Comparison of ENCODE assay signal across 10 cellular contexts in genomic region chr20:50029697-50030428, GRCh38. TPM values are rescaled to one million over a fixed set of nuclear protein-coding genes. Genes with fewer than 3 reads are reported as not detected.
DNase-seq lines count a peak whose midpoint lies in the region; ATAC-seq, FAIRE-seq and TF ChIP-seq lines count a peak whose summit lies in the region.
"Had no signal": no experiment of that assay in that cellular context is flagged by ENCODE, and none has a peak within 500 bp of the region (broad histone marks: within the 10 kb centered on the region; RNA-seq: fewer than 3 reads in every experiment).

No MANE protein-coding gene starts in this region.

- H3K9me3 ChIP-seq in adipocyte (ENCODE audit: control insufficient read depth, low read length): no peaks in the 10 kb centered on the region
- H3K9me3 ChIP-seq in left ventricle myocardium inferior (replicated peaks): no peaks in the 10 kb centered on the region
- H3K9me3 ChIP-seq in skeletal muscle tissue (ENCODE audit: control insufficient read depth in 3 of 3, low read length in 3 of 3): no peaks in the 10 kb centered on the region

- intact Hi-C loops in left ventricle myocardium inferior (cut with micrococcal nuclease): no loop called here

- no peak for TF ChIP-seq CTCF in left ventricle myocardium inferior (IDR thresholded peaks at IDR 0.05; ENCODE audit: borderline replicate concordance)

- TF ChIP-seq POLR2A in H54 (IDR thresholded peaks at IDR 0.05; ENCODE audit: low read depth, low read length): no peak; the same call in 1 of the 2 replicates

- peak overlapping the region; percentile 52 for H3K9ac ChIP-seq in adipocyte (ENCODE audit: low read length)
- H3K9ac ChIP-seq in skeletal muscle tissue (ENCODE audit: low read depth in 1 of 3, low read length in 3 of 3): peak overlapping the region; percentile 16 to 61 (median 50)

- H3K27me3 ChIP-seq in adipocyte (replicated peaks; ENCODE audit: control insufficient read depth, insufficient read depth, low read length) (no peaks in the 10 kb centered on the region), left ventricle myocardium inferior (ENCODE audit: low read depth) (no peaks in the 10 kb centered on the region), skeletal muscle tissue (ENCODE audit: control insufficient read depth in 3 of 3, insufficient read depth in 3 of 3, low read length in 3 of 3) (no peaks in the 10 kb centered on the region)

- peak overlapping the region; percentile 38 for H3K4me3 ChIP-seq in adipocyte (ENCODE audit: low read length)
- no peak overlapping the region for H3K4me3 ChIP-seq in left ventricle myocardium inferior
- peak overlapping the region in 2 of 3 donors; percentile 13 to 17 for H3K4me3 ChIP-seq in skeletal muscle tissue (ENCODE audit: low read length in 3 of 3)

- DNase-seq in H54 (ENCODE audit: insufficient read length, low spot score) (peak; percentile 88), adipocyte (ENCODE audit: low read depth) (peak; percentile 84), left ventricle myocardium inferior (no peak), DMS153 (lab: John Stamatoyannopoulos, UW) (no peak)
- DNase-seq: NCI-H2029 had no signal

- H3K4me1 ChIP-seq in adipocyte (ENCODE audit: control insufficient read depth, insufficient read depth, low read length) (peaks cover 61% of the 10 kb centered on the region), left ventricle myocardium inferior (peaks cover 31% of the 10 kb centered on the region), skeletal muscle tissue (ENCODE audit: control insufficient read depth in 3 of 3, insufficient read depth in 3 of 3, low read length in 3 of 3) (peaks cover 22 to 50% (median 23%) of the 10 kb centered on the region in 3 donors)

- H3K27ac ChIP-seq in left ventricle myocardium inferior (replicated peaks) (peak overlapping the region; percentile 25), skeletal muscle tissue (ENCODE audit: low read depth, low read length) (peak overlapping the region; percentile 52)

- H3K36me3 ChIP-seq in adipocyte (ENCODE audit: control insufficient read depth, insufficient read depth, low read length, severe bottlenecking): no peaks in the 10 kb centered on the region
- no peaks in the 10 kb centered on the region for H3K36me3 ChIP-seq in left ventricle myocardium inferior
- H3K36me3 ChIP-seq in skeletal muscle tissue (ENCODE audit: control insufficient read depth in 3 of 3, insufficient read depth in 3 of 3, low read length in 3 of 3): no peaks in the 10 kb centered on the region

- FAIRE-seq in H54 (lab: Jason Lieb, UNC): no peak
- FAIRE-seq: keratinocyte had no signal

- ATAC-seq in HG02678 (IDR thresholded peaks at IDR 0.05; ENCODE audit: unreplicated experiment) (no peak), HG03097 (IDR thresholded peaks at IDR 0.05; ENCODE audit: low FRiP score, unreplicated experiment) (no peak), HG02938 (IDR thresholded peaks at IDR 0.05; ENCODE audit: unreplicated experiment) (no peak)

RNA-seq across cellular contexts. Expression of gene SNAI1, which starts 47.1 kb away (rescaled TPM):
- total RNA-seq in left ventricle myocardium inferior (0.69 TPM), skeletal muscle tissue (0.52 TPM)

Comparison
In these comparisons a context has a peak if more than half of its experiments do, and no peak if none do; other contexts are left out.
1. DNase-seq: peak in H54 (single experiment) and adipocyte (single experiment); none in left ventricle myocardium inferior (single experiment) and DMS153 (single experiment).